ENCODE assay signal across 23 cellular contexts in genomic region chr17:65061621-65062020, GRCh38. TPM values are rescaled to one million over a fixed set of nuclear protein-coding genes. Genes with fewer than 3 reads are reported as not detected.
DNase-seq lines count a peak whose midpoint lies in the region; ATAC-seq and TF ChIP-seq lines count a peak whose summit lies in the region.
"Had no signal": no experiment of that assay in that cellular context is flagged by ENCODE, and none has a peak within 500 bp of the region (broad histone marks: within the 10 kb centered on the region; RNA-seq: fewer than 3 reads in every experiment).

No MANE protein-coding gene starts in this region.

- peaks cover 32% of the 10 kb centered on the region for H3F3A ChIP-seq in smooth muscle cell (ENCODE audit: low read depth)

- H3K36me3 ChIP-seq in HUES64 (ENCODE audit: insufficient read depth, low read length): no peaks in the 10 kb centered on the region
- H3K36me3 ChIP-seq in SK-N-MC (ENCODE audit: insufficient read depth, low read length): no peaks in the 10 kb centered on the region
- no peaks in the 10 kb centered on the region for H3K36me3 ChIP-seq in gastroesophageal sphincter
- no peaks in the 10 kb centered on the region for H3K36me3 ChIP-seq in smooth muscle cell (ENCODE audit: low read depth)
- H3K36me3 ChIP-seq: prostate gland had no signal

- POLR2A ChIA-PET in CD4-positive, alpha-beta T cell (lab: Charles Lee): no interaction called here

- H3K36me3 Mint-ChIP-seq in CD4-positive, alpha-beta T cell (ENCODE audit: low read depth): peaks cover 6% of the 10 kb centered on the region
- H3K36me3 Mint-ChIP-seq: mesothelial cell of epicardium had no signal

- H4K20me1 ChIP-seq in smooth muscle cell (ENCODE audit: low read depth): no peaks in the 10 kb centered on the region

- H2AFZ ChIP-seq in smooth muscle cell (ENCODE audit: low read depth): no peak overlapping the region

- no peaks in the 10 kb centered on the region for H3K4me1 Mint-ChIP-seq in CD4-positive, alpha-beta T cell (ENCODE audit: low read depth)

- H3K27ac ChIP-seq in HUES64 (ENCODE audit: low read depth, low read length) (peak overlapping the region; percentile 38; the same call in 1 of the 2 replicates), SK-N-MC (peak overlapping the region; percentile 12; the same call in 1 of the 2 replicates), gastroesophageal sphincter (peak overlapping the region in 3 of 4 donors; percentile 56 to 77 (median 73)), smooth muscle cell (ENCODE audit: low read depth) (no peak overlapping the region)
- no peak overlapping the region for H3K27ac ChIP-seq in CD4-positive, alpha-beta T cell (ENCODE audit: low read depth, low read length)
- H3K27ac ChIP-seq: foreskin keratinocyte had no signal

- H3K27ac Mint-ChIP-seq in CD4-positive, alpha-beta T cell: no peak overlapping the region
- H3K27ac Mint-ChIP-seq: mesothelial cell of epicardium; stimulated activated naive CD8-positive, alpha-beta T cell treated with anti-CD3 and anti-CD28 coated beads, Interleukin-15, amount 100 ng/mL, for 72 hours had no signal

- DNase-seq in SK-N-MC (ENCODE audit: low read depth, low spot score) (no peak), smooth muscle cell (lab: John Stamatoyannopoulos, UW; ENCODE audit: unreplicated experiment) (no peak), EL (no peak)
- DNase-seq in activated effector memory CD4-positive, alpha-beta T cell treated with Interleukin-2 at 50 U/mL for 16 hours: no peak
- no peak for DNase-seq in CD4-positive, alpha-beta T cell
- DNase-seq: activated CD4-positive, alpha-beta T cell treated with anti-CD3 and anti-CD28 coated beads, Interleukin-2, amount 50 U/mL, for 1 hour; activated CD8-positive, alpha-beta memory T cell treated with anti-CD3 and anti-CD28 coated beads, Interleukin-2, amount 50 U/mL, for 4 hours; foreskin keratinocyte; Kasumi-1; NCI-H1105 treated with DMSO at 0.1 percent for 48 hours; NCI-H2107; NCI-H510A; Right ventricle myocardium superior; stimulated activated CD4-positive, alpha-beta T cell treated with anti-CD3 and anti-CD28 coated beads, Interleukin-4, amount 100 ng/mL, for 1 hour; stimulated activated naive CD8-positive, alpha-beta T cell treated with anti-CD3 and anti-CD28 coated beads, Interleukin-15, amount 100 ng/mL, for 72 hours; T-helper 1 cell had no signal

- TF ChIP-seq CTCF in gastroesophageal sphincter (IDR thresholded peaks at IDR 0.05) (no peak), smooth muscle cell (IDR thresholded peaks at IDR 0.05; ENCODE audit: borderline replicate concordance, insufficient read depth, poor library complexity, severe bottlenecking) (no peak)
- no peak for TF ChIP-seq CTCF in CD4-positive, alpha-beta T cell (IDR thresholded peaks at IDR 0.05)

- ATAC-seq in gastroesophageal sphincter: no peak
- ATAC-seq in HG03571 (IDR thresholded peaks at IDR 0.05; ENCODE audit: unreplicated experiment): no peak
- no peak for ATAC-seq in CD4-positive, alpha-beta T cell (ENCODE audit: poor library complexity)
- ATAC-seq: foreskin keratinocyte; stimulated activated naive CD8-positive, alpha-beta T cell treated with anti-CD3 and anti-CD28 coated beads, Interleukin-15, amount 100 ng/mL, for 72 hours had no signal

- no peaks in the 10 kb centered on the region for H3K79me2 ChIP-seq in smooth muscle cell (ENCODE audit: low read depth)

- H3K4me3 ChIP-seq in HUES64 (ENCODE audit: low read length): no peak overlapping the region
- no peak overlapping the region for H3K4me3 ChIP-seq in SK-N-MC
- H3K4me3 ChIP-seq in gastroesophageal sphincter: no peak overlapping the region
- no peak overlapping the region for H3K4me3 ChIP-seq in smooth muscle cell
- H3K4me3 ChIP-seq: prostate gland, skin epidermis had no signal

- H3K9me3 ChIP-seq in HUES64 (ENCODE audit: insufficient read depth, low read depth, low read length) (no peaks in the 10 kb centered on the region), SK-N-MC (ENCODE audit: low read depth, low read length) (no peaks in the 10 kb centered on the region), gastroesophageal sphincter (no peaks in the 10 kb centered on the region), smooth muscle cell (replicated peaks; ENCODE audit: low read depth) (no peaks in the 10 kb centered on the region)
- no peaks in the 10 kb centered on the region for H3K9me3 ChIP-seq in CD4-positive, alpha-beta T cell (ENCODE audit: control insufficient read depth, low read length)
- H3K9me3 ChIP-seq: prostate gland had no signal

- H3K4me3 Mint-ChIP-seq in CD4-positive, alpha-beta T cell: no peak overlapping the region
- H3K4me3 Mint-ChIP-seq: dendritic cell treated with granulocyte-macrophage colony-stimulating factor and Interleukin-4, amounts not matched to agents 40 ng/mL and 50 ng/mL, for 4 days; mesothelial cell of epicardium; stimulated activated naive CD8-positive, alpha-beta T cell treated with anti-CD3 and anti-CD28 coated beads, Interleukin-15, amount 100 ng/mL, for 72 hours had no signal

- H3K4me1 ChIP-seq in HUES64 (ENCODE audit: insufficient read depth, low read length) (peaks cover 36% of the 10 kb centered on the region), gastroesophageal sphincter (peaks cover 0 to 43% (median 8%) of the 10 kb centered on the region in 3 donors), smooth muscle cell (ENCODE audit: low read depth) (peaks cover 31% of the 10 kb centered on the region)
- H3K4me1 ChIP-seq: prostate gland had no signal

- CTCF ChIA-PET in CD4-positive, alpha-beta T cell (lab: Charles Lee): interaction anchor here (1.1 kb wide), 1 partner anchor 38 kb away, joined by 3 read pairs; no protein-coding TSS in a partner anchor

- intact Hi-C loops in CD4-positive, alpha-beta T cell (cut with DNase I, micrococcal nuclease): no loop called here

- H3K27me3 ChIP-seq in HUES64 (ENCODE audit: insufficient read depth, low read length) (no peaks in the 10 kb centered on the region), gastroesophageal sphincter (no peaks in the 10 kb centered on the region), smooth muscle cell (ENCODE audit: low read depth) (no peaks in the 10 kb centered on the region)
- no peaks in the 10 kb centered on the region for H3K27me3 ChIP-seq in CD4-positive, alpha-beta T cell (ENCODE audit: control insufficient read depth, insufficient read depth, low read length)
- H3K27me3 ChIP-seq: foreskin keratinocyte had no signal

- TF ChIP-seq POLR2A in gastroesophageal sphincter (IDR thresholded peaks at IDR 0.05): no peak

- WGBS in HUES64: 29% methylated on average over 5 of the region's 6 CpGs
- 14 to 28% methylated on average over 6 of the region's 6 CpGs for WGBS in gastroesophageal sphincter (ENCODE audit: low coverage in 1 of 2), 2 donors
- WGBS in smooth muscle cell (ENCODE audit: low lambda C conversion rate): 58% methylated on average over 6 of the region's 6 CpGs

- H3K9ac ChIP-seq in HUES64 (ENCODE audit: low read depth, low read length) (no peak overlapping the region), SK-N-MC (ENCODE audit: insufficient read length) (no peak overlapping the region), smooth muscle cell (ENCODE audit: low read depth) (no peak overlapping the region)

- H3K9me3 Mint-ChIP-seq in CD4-positive, alpha-beta T cell: no peaks in the 10 kb centered on the region
- H3K9me3 Mint-ChIP-seq: dendritic cell treated with granulocyte-macrophage colony-stimulating factor and Interleukin-4, amounts not matched to agents 40 ng/mL and 50 ng/mL, for 4 days; mesothelial cell of epicardium; stimulated activated naive CD8-positive, alpha-beta T cell treated with anti-CD3 and anti-CD28 coated beads, Interleukin-15, amount 100 ng/mL, for 72 hours had no signal

- peak overlapping the region; percentile 14 for H3K4me2 ChIP-seq in smooth muscle cell

- H3K27me3 Mint-ChIP-seq in CD4-positive, alpha-beta T cell: no peaks in the 10 kb centered on the region
- H3K27me3 Mint-ChIP-seq: dendritic cell treated with granulocyte-macrophage colony-stimulating factor and Interleukin-4, amounts not matched to agents 40 ng/mL and 50 ng/mL, for 4 days had no signal

- TF ChIP-seq EP300 in gastroesophageal sphincter (IDR thresholded peaks at IDR 0.05): no peak

RNA-seq across cellular contexts. Expression of gene GNA13, which starts 5.1 kb away (rescaled TPM):
- 45.7 TPM for polyA plus RNA-seq in HUES64 (2013, experiment 1 of 2)
- 48.4 TPM for polyA plus RNA-seq in HUES64 (2013, experiment 2 of 2)
- total RNA-seq in gastroesophageal sphincter (100 to 1,000 TPM in 1 of 4 donors, 10 to 100 TPM in 3; 60.5 to 103 (median 92.5) TPM), smooth muscle cell (87.2 and 111 TPM in 2 replicates)
- 21.5 and 25.8 TPM in 2 replicates for polyA plus RNA-seq in smooth muscle cell
- 100 to 1,000 TPM; 128 to 131 TPM for total RNA-seq in CD4-positive, alpha-beta T cell

Comparison
In these comparisons a context has a peak if more than half of its experiments do, and no peak if none do; other contexts are left out.
1. H3K27ac ChIP-seq: peak in HUES64 (single experiment), SK-N-MC (single experiment) and gastroesophageal sphincter (3 of 4); none in smooth muscle cell (single experiment) and CD4-positive, alpha-beta T cell (single experiment).